In the genomic region with DNA sequence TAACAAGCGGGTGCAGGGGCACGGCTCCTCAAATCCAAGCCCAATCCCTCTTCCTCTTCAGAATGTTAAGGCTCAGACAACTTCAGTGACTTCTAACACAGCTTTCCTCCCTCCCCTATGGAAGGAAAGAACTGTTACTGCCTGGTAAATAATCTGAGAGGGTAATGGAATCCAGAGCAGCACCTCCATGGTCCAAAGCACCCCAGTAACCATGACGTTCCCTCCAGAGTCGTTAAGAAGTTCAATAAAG, we compare ENCODE assay signal across 1 cellular context.
TF ChIP-seq lines count a peak whose summit lies in the region.

No MANE protein-coding gene starts in this region.

TF ChIP-seq in K562, 482 proteins besides CTCF, POLR2A, EP300 and RAD21:
- TF ChIP-seq, protein P1, sequence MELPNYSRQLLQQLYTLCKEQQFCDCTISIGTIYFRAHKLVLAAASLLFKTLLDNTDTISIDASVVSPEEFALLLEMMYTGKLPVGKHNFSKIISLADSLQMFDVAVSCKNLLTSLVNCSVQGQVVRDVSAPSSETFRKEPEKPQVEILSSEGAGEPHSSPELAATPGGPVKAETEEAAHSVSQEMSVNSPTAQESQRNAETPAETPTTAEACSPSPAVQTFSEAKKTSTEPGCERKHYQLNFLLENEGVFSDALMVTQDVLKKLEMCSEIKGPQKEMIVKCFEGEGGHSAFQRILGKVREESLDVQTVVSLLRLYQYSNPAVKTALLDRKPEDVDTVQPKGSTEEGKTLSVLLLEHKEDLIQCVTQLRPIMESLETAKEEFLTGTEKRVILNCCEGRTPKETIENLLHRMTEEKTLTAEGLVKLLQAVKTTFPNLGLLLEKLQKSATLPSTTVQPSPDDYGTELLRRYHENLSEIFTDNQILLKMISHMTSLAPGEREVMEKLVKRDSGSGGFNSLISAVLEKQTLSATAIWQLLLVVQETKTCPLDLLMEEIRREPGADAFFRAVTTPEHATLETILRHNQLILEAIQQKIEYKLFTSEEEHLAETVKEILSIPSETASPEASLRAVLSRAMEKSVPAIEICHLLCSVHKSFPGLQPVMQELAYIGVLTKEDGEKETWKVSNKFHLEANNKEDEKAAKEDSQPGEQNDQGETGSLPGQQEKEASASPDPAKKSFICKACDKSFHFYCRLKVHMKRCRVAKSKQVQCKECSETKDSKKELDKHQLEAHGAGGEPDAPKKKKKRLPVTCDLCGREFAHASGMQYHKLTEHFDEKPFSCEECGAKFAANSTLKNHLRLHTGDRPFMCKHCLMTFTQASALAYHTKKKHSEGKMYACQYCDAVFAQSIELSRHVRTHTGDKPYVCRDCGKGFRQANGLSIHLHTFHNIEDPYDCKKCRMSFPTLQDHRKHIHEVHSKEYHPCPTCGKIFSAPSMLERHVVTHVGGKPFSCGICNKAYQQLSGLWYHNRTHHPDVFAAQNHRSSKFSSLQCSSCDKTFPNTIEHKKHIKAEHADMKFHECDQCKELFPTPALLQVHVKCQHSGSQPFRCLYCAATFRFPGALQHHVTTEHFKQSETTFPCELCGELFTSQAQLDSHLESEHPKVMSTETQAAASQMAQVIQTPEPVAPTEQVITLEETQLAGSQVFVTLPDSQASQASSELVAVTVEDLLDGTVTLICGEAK (IDR thresholded peaks at IDR 0.05) = 0 out of 2 replicates have a peak, but pooled peaks have one; percentile 58
- TF ChIP-seq, protein P1 (CRISPR knock-in tag; IDR thresholded peaks at IDR 0.05) = no peak
- no peak for TF ChIP-seq HBP1 (CRISPR knock-in tag; IDR thresholded peaks at IDR 0.05)
TF ChIP-seq in K562: peak in this region for 1.
